Comparison of ENCODE assay signal across 8 cellular contexts in the genomic region with DNA sequence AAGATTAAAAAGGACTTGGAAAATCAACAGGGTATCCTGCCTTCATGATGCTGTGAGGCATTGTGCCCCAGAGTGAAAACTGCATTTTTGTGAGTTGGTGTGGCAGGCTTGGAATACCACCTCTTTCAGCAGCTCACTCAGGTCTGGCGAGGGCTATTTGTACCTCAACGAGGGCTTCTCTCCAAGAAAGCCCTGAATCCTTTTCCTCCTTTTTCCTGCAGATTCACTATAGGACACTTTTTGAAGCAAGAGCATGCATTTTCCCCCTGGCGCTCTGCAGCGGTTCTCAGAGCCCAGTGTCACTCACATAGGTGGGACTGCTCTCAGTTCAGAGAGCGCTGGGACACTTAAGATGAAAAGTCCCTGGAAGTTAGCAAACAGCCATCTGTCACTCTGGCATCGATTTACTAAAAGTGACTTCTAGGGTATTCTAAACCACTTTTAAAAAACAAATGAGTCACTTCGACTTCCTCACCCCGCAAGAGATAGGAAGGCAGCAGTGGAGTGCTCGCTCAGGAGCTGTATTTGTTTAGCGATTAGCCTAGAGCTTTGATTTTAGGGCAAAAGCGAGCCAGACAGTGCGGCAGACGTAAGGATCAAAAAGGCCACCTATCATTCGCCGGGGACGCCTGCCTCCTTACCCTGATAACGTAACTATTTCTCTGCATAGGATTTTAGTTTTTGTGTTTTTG. TPM values are rescaled to one million over a fixed set of nuclear protein-coding genes. Genes with fewer than 3 reads are reported as not detected.
DNase-seq lines count a peak whose midpoint lies in the region; ATAC-seq and TF ChIP-seq lines count a peak whose summit lies in the region.

No MANE protein-coding gene starts in this region.

- H3K27ac Mint-ChIP-seq in CD8-positive, alpha-beta T cell: no peak overlapping the region
- H3K27ac Mint-ChIP-seq in central memory CD8-positive, alpha-beta T cell (ENCODE audit: low read depth): no peak overlapping the region

- DNase-seq in CD8-positive, alpha-beta T cell: no peak
- DNase-seq in KBM-7: peak; percentile 14
- DNase-seq in central memory CD8-positive, alpha-beta T cell (ENCODE audit: low spot score in 2 of 2): no peak
- DNase-seq in mucosa of descending colon: no peak
- no peak for DNase-seq in cerebellar nuclear complex (lab: John Stamatoyannopoulos, UW)
- DNase-seq in CD1c-positive myeloid dendritic cell (ENCODE audit: extremely low spot score): no peak

- intact Hi-C loops in CD8-positive, alpha-beta T cell (cut with DNase I, micrococcal nuclease): no loop called here
- intact Hi-C loops in mucosa of descending colon (cut with DNase I, micrococcal nuclease): no loop called here

- POLR2A ChIA-PET in CD8-positive, alpha-beta T cell (lab: Charles Lee): no interaction called here

- CTCF ChIA-PET in CD8-positive, alpha-beta T cell (lab: Charles Lee): no interaction called here

- peak overlapping the region; percentile 81 for H3K4me3 Mint-ChIP-seq in CD8-positive, alpha-beta T cell
- peak overlapping the region; percentile 38 for H3K4me3 Mint-ChIP-seq in central memory CD8-positive, alpha-beta T cell

- H3K4me1 ChIP-seq in CD8-positive, alpha-beta T cell (ENCODE audit: insufficient read depth, low read length): peaks cover 12% of the 10 kb centered on the region
- H3K4me1 ChIP-seq in mucosa of descending colon (ENCODE audit: low read depth): peaks cover 7% of the 10 kb centered on the region

- H3K27me3 ChIP-seq in CD8-positive, alpha-beta T cell (ENCODE audit: insufficient read depth, low read length): peaks cover 12% of the 10 kb centered on the region

- H3K4me3 ChIP-seq in CD8-positive, alpha-beta T cell (ENCODE audit: low read depth, low read length): peak overlapping the region; percentile 49
- H3K4me3 ChIP-seq in mucosa of descending colon: no peak overlapping the region

- H3K9me3 ChIP-seq in CD8-positive, alpha-beta T cell (ENCODE audit: low read length): no peaks in the 10 kb centered on the region
- peaks cover 19% of the 10 kb centered on the region for H3K9me3 ChIP-seq in mucosa of descending colon

- no peaks in the 10 kb centered on the region for H3K36me3 Mint-ChIP-seq in CD8-positive, alpha-beta T cell
- no peaks in the 10 kb centered on the region for H3K36me3 Mint-ChIP-seq in central memory CD8-positive, alpha-beta T cell (ENCODE audit: insufficient read depth)

- ATAC-seq in CD8-positive, alpha-beta T cell: peak; percentile 26
- no peak for ATAC-seq in central memory CD8-positive, alpha-beta T cell (replicated peaks; ENCODE audit: extremely low read depth, poor library complexity, severe bottlenecking)
- ATAC-seq in mucosa of descending colon (peak; percentile 39), HG03159 (IDR thresholded peaks at IDR 0.05; ENCODE audit: unreplicated experiment) (no peak), HG03095 (IDR thresholded peaks at IDR 0.05; ENCODE audit: unreplicated experiment) (no peak)

- TF ChIP-seq CTCF in CD8-positive, alpha-beta T cell (IDR thresholded peaks at IDR 0.05): no peak
- no peak for TF ChIP-seq CTCF in mucosa of descending colon (IDR thresholded peaks at IDR 0.05)

- H3K27ac ChIP-seq in CD8-positive, alpha-beta T cell (ENCODE audit: low read depth, low read length): no peak overlapping the region

- peaks cover 19% of the 10 kb centered on the region for H3K4me1 Mint-ChIP-seq in CD8-positive, alpha-beta T cell (ENCODE audit: low read depth)
- H3K4me1 Mint-ChIP-seq in central memory CD8-positive, alpha-beta T cell: peaks cover 14% of the 10 kb centered on the region

- H3K36me3 ChIP-seq in CD8-positive, alpha-beta T cell (ENCODE audit: insufficient read depth, low read length): no peaks in the 10 kb centered on the region
- no peaks in the 10 kb centered on the region for H3K36me3 ChIP-seq in mucosa of descending colon (ENCODE audit: low read depth)

- in situ Hi-C loops in KBM-7 (cut with MboI; ENCODE audit: low pct_unique_long_range_greater_than_20kb, low sequenced_read_pairs): no loop called here

- peaks cover 59% of the 10 kb centered on the region for H3K27me3 Mint-ChIP-seq in CD8-positive, alpha-beta T cell (ENCODE audit: low read depth)
- H3K27me3 Mint-ChIP-seq in central memory CD8-positive, alpha-beta T cell: peaks cover 77% of the 10 kb centered on the region

- H3K9me3 Mint-ChIP-seq in CD8-positive, alpha-beta T cell: peaks cover 17% of the 10 kb centered on the region
- H3K9me3 Mint-ChIP-seq in central memory CD8-positive, alpha-beta T cell: peaks cover 12% of the 10 kb centered on the region

RNA-seq across cellular contexts. Expression of gene LGR5, which starts 0.8 kb away (rescaled TPM):
- total RNA-seq in CD8-positive, alpha-beta T cell: not detected
- 1 to 10 TPM; 1.5 to 6.7 (median 4.4) TPM for total RNA-seq in mucosa of descending colon

Comparison
In these comparisons a context has a peak if more than half of its experiments do, and no peak if none do; other contexts are left out.
1. ATAC-seq: peak in CD8-positive, alpha-beta T cell (single experiment) and mucosa of descending colon (single experiment); none in central memory CD8-positive, alpha-beta T cell (single experiment), HG03159 (single experiment) and HG03095 (single experiment).